In genomic region chr2:101396352-101396717, GRCh38 we compare ENCODE assay signal across 1 cellular context.
TF ChIP-seq lines count a peak whose summit lies in the region.

No MANE protein-coding gene starts in this region.

TF ChIP-seq in GM23338, 12 proteins besides CTCF, POLR2A, EP300 and RAD21 (continued from another document):
- TF ChIP-seq, protein P1, sequence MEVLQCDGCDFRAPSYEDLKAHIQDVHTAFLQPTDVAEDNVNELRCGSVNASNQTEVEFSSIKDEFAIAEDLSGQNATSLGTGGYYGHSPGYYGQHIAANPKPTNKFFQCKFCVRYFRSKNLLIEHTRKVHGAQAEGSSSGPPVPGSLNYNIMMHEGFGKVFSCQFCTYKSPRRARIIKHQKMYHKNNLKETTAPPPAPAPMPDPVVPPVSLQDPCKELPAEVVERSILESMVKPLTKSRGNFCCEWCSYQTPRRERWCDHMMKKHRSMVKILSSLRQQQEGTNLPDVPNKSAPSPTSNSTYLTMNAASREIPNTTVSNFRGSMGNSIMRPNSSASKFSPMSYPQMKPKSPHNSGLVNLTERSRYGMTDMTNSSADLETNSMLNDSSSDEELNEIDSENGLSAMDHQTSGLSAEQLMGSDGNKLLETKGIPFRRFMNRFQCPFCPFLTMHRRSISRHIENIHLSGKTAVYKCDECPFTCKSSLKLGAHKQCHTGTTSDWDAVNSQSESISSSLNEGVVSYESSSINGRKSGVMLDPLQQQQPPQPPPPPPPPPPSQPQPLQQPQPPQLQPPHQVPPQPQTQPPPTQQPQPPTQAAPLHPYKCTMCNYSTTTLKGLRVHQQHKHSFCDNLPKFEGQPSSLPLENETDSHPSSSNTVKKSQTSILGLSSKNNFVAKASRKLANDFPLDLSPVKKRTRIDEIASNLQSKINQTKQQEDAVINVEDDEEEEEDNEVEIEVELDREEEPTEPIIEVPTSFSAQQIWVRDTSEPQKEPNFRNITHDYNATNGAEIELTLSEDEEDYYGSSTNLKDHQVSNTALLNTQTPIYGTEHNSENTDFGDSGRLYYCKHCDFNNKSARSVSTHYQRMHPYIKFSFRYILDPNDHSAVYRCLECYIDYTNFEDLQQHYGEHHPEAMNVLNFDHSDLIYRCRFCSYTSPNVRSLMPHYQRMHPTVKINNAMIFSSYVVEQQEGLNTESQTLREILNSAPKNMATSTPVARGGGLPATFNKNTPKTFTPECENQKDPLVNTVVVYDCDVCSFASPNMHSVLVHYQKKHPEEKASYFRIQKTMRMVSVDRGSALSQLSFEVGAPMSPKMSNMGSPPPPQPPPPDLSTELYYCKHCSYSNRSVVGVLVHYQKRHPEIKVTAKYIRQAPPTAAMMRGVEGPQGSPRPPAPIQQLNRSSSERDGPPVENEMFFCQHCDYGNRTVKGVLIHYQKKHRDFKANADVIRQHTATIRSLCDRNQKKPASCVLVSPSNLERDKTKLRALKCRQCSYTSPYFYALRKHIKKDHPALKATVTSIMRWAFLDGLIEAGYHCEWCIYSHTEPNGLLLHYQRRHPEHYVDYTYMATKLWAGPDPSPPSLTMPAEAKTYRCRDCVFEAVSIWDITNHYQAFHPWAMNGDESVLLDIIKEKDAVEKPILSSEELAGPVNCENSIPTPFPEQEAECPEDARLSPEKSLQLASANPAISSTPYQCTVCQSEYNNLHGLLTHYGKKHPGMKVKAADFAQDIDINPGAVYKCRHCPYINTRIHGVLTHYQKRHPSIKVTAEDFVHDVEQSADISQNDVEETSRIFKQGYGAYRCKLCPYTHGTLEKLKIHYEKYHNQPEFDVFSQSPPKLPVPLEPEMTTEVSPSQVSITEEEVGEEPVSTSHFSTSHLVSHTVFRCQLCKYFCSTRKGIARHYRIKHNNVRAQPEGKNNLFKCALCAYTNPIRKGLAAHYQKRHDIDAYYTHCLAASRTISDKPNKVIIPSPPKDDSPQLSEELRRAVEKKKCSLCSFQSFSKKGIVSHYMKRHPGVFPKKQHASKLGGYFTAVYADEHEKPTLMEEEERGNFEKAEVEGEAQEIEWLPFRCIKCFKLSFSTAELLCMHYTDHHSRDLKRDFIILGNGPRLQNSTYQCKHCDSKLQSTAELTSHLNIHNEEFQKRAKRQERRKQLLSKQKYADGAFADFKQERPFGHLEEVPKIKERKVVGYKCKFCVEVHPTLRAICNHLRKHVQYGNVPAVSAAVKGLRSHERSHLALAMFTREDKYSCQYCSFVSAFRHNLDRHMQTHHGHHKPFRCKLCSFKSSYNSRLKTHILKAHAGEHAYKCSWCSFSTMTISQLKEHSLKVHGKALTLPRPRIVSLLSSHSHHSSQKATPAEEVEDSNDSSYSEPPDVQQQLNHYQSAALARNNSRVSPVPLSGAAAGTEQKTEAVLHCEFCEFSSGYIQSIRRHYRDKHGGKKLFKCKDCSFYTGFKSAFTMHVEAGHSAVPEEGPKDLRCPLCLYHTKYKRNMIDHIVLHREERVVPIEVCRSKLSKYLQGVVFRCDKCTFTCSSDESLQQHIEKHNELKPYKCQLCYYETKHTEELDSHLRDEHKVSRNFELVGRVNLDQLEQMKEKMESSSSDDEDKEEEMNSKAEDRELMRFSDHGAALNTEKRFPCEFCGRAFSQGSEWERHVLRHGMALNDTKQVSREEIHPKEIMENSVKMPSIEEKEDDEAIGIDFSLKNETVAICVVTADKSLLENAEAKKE (CRISPR knock-in tag; IDR thresholded peaks at IDR 0.05): no peak
- TF ChIP-seq ZNF114 (CRISPR knock-in tag; IDR thresholded peaks at IDR 0.05) (no peak), JUNB (IDR thresholded peaks at IDR 0.05; ENCODE audit: unreplicated experiment) (no peak), CREB1 (CRISPR knock-in tag; IDR thresholded peaks at IDR 0.05; ENCODE audit: low read depth) (no peak), EZH2 (IDR thresholded peaks at IDR 0.05; ENCODE audit: low read depth, unreplicated experiment) (no peak), STAT1 (IDR thresholded peaks at IDR 0.05; ENCODE audit: unreplicated experiment) (no peak), ETS1 (IDR thresholded peaks at IDR 0.05) (no peak), POLR2AphosphoS5 (IDR thresholded peaks at IDR 0.05; ENCODE audit: low read depth) (no peak), REST (IDR thresholded peaks at IDR 0.05; ENCODE audit: unreplicated experiment) (no peak), ZNF331 (CRISPR knock-in tag; IDR thresholded peaks at IDR 0.05; ENCODE audit: low read depth) (no peak)
TF ChIP-seq in GM23338: peak in this region for 0.
